In genomic region chr6:73262701-73263569, GRCh38 we compare ENCODE assay signal across 8 cellular contexts. TPM values are rescaled to one million over a fixed set of nuclear protein-coding genes. Genes with fewer than 3 reads are reported as not detected.
DNase-seq lines count a peak whose midpoint lies in the region; ATAC-seq and TF ChIP-seq lines count a peak whose summit lies in the region.

TSS of gene KHDC1 (minus strand) at chr6:73263196. CDS start at chr6:73242517, 20,679 bp downstream.

- no peaks in the 10 kb centered on the region for H3K27me3 ChIP-seq in BLaER1

- DNase-seq in NCI-H69 (lab: John Stamatoyannopoulos, UW) (peak; percentile 95), erythroblast (lab: John Stamatoyannopoulos, UW) (peak; percentile 54 to 66), naive B cell (peak; percentile 47)
- peak; percentile 2 for DNase-seq in activated CD8-positive, alpha-beta memory T cell treated with anti-CD3 and anti-CD28 coated beads, Interleukin-2, amount 50 U/mL, for 1 hour (ENCODE audit: extremely low read depth)
- DNase-seq in stimulated activated effector memory CD8-positive, alpha-beta T cell treated with anti-CD3 and anti-CD28 coated beads, Interleukin-12 subunit alpha, Interleukin-12 subunit beta, amount 100 ng/mL, for 72 hours (ENCODE audit: low spot score in 2 of 2): peak; percentile 46 to 81

- H3K27ac ChIP-seq in BLaER1: peak within 1 kb of the TSS; percentile 84

- H3K9ac ChIP-seq in BLaER1: peak within 1 kb of the TSS; percentile 79

- ATAC-seq in HG03175 (IDR thresholded peaks at IDR 0.05; ENCODE audit: unreplicated experiment) (peak; percentile 86), naive B cell (ENCODE audit: low read depth in 2 of 2) (peak; percentile 85 to 86)
- peak; percentile 92 for ATAC-seq in stimulated activated effector memory CD8-positive, alpha-beta T cell treated with anti-CD3 and anti-CD28 coated beads, Interleukin-12 subunit alpha, Interleukin-12 subunit beta, amount 100 ng/mL, for 72 hours

- H3K36me3 Mint-ChIP-seq in naive B cell: no peaks in the 10 kb centered on the region
- H3K36me3 Mint-ChIP-seq in stimulated activated effector memory CD8-positive, alpha-beta T cell treated with anti-CD3 and anti-CD28 coated beads, Interleukin-12 subunit alpha, Interleukin-12 subunit beta, amount 100 ng/mL, for 72 hours: peaks cover 7% of the 10 kb centered on the region

- no peaks in the 10 kb centered on the region for H3K9me3 ChIP-seq in BLaER1

- H4K20me1 ChIP-seq in BLaER1: no peaks in the 10 kb centered on the region

- H3K36me3 ChIP-seq in BLaER1: peaks cover 15% of the 10 kb centered on the region; the same call in 1 of the 2 replicates

- H3K4me1 Mint-ChIP-seq in naive B cell: peaks cover 8 to 31% (median 21%) of the 10 kb centered on the region in 3 donors
- H3K4me1 Mint-ChIP-seq in stimulated activated effector memory CD8-positive, alpha-beta T cell treated with anti-CD3 and anti-CD28 coated beads, Interleukin-12 subunit alpha, Interleukin-12 subunit beta, amount 100 ng/mL, for 72 hours: peaks cover 32% of the 10 kb centered on the region

- TF ChIP-seq POLR2A in GM18951 (IDR thresholded peaks at IDR 0.05; ENCODE audit: extremely low read depth, insufficient read depth, insufficient read length) (peak; percentile 80), erythroblast (IDR thresholded peaks at IDR 0.05; ENCODE audit: low read length) (no peak)

- no peaks in the 10 kb centered on the region for H3K27me3 Mint-ChIP-seq in naive B cell

- in situ Hi-C loops in GM18951 (cut with MboI; ENCODE audit: low sequenced_read_pairs, unreplicated experiment): no loop called here

- H3K27ac Mint-ChIP-seq in naive B cell: peak within 1 kb of the TSS; percentile 14 to 89 (median 38)
- H3K27ac Mint-ChIP-seq in stimulated activated effector memory CD8-positive, alpha-beta T cell treated with anti-CD3 and anti-CD28 coated beads, Interleukin-12 subunit alpha, Interleukin-12 subunit beta, amount 100 ng/mL, for 72 hours: peak within 1 kb of the TSS; percentile 75

- H3K9me3 Mint-ChIP-seq in naive B cell: no peaks in the 10 kb centered on the region
- no peaks in the 10 kb centered on the region for H3K9me3 Mint-ChIP-seq in stimulated activated effector memory CD8-positive, alpha-beta T cell treated with anti-CD3 and anti-CD28 coated beads, Interleukin-12 subunit alpha, Interleukin-12 subunit beta, amount 100 ng/mL, for 72 hours

- H3K4me3 ChIP-seq in BLaER1: peak within 1 kb of the TSS; percentile 74

- H3K4me1 ChIP-seq in BLaER1: peaks cover 43% of the 10 kb centered on the region

- H3K4me3 Mint-ChIP-seq in naive B cell: peak within 1 kb of the TSS; percentile 84 to 96 (median 89)
- peak within 1 kb of the TSS; percentile 75 for H3K4me3 Mint-ChIP-seq in stimulated activated effector memory CD8-positive, alpha-beta T cell treated with anti-CD3 and anti-CD28 coated beads, Interleukin-12 subunit alpha, Interleukin-12 subunit beta, amount 100 ng/mL, for 72 hours

- peak within 1 kb of the TSS; percentile 86 for H3K4me2 ChIP-seq in BLaER1

RNA-seq across cellular contexts. Expression of gene KHDC1, which starts in this region (rescaled TPM):
- 10 to 100 TPM in 1 of 6 donors, 1 to 10 TPM in 4, under 1 TPM in 1; 0.48 to 11.4 (median 2.6) TPM for polyA plus RNA-seq in naive B cell (ENCODE audit: low read depth in 6 of 6)

Comparison
In these comparisons a context has a peak if more than half of its experiments do, and no peak if none do; other contexts are left out.
1. Peak in every context shown above with its lines: DNase-seq, ATAC-seq, H3K4me3 ChIP-seq and H3K27ac ChIP-seq.
2. DNase-seq: peak in every context shown above with its lines; median percentile 95 in NCI-H69; 64 in stimulated activated effector memory CD8-positive, alpha-beta T cell treated with anti-CD3 and anti-CD28 coated beads, Interleukin-12 subunit alpha, Interleukin-12 subunit beta, amount 100 ng/mL, for 72 hours; 60 in erythroblast; 47 in naive B cell; 2 in activated CD8-positive, alpha-beta memory T cell treated with anti-CD3 and anti-CD28 coated beads, Interleukin-2, amount 50 U/mL, for 1 hour.